ENCODE assay signal across 1 cellular context in the genomic region with DNA sequence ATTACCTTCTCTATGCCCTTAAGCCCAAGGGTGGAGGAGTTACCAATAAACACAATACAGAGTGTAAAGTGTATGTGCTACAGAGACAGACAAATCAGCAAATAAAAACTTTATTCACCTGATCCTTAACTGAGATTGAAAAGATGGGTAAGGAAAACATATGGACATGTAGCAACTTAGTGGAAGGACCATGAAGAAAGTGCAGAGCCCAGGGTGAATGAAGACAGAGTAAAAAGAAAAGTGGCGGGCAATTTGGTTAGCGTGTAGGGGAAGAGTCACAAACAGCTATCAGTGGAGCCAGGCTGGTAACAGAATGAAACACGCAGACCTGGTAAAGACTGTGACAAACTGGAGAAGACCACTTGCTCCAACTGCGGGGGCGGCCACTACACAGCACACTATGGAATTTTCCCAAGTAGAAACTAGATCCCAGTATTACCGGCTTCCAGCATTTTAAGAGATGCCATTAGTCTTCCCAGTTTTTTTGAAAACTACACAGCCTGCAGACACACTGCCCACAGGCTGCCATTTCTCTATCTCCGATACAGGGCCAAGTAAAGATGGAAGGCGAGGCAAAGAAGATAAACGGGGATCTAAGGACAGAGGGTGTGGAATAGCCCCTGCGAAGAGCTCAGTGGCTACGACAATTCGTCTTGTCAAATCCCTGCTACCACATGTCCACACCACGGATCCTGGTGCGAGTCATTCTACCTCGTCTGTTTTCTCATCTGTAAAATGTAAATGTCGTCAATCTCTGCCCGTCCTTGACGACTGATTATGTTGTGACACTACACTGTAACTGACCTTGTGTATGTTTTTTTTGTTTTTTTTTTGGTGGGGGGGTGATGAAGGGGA.
TF ChIP-seq lines count a peak whose summit lies in the region.

No MANE protein-coding gene starts in this region.

TF ChIP-seq in H1, 55 proteins besides CTCF, POLR2A, EP300 and RAD21 (continued from another document):
- TF ChIP-seq RNF2 (IDR thresholded peaks at IDR 0.05; ENCODE audit: borderline replicate concordance, low read depth, low read length, missing control alignments, poor library complexity, severe bottlenecking) = no peak
- TF ChIP-seq CHD1 (IDR thresholded peaks at IDR 0.05; ENCODE audit: low read depth, low read length) = no peak
- no peak for TF ChIP-seq POU5F1 (IDR thresholded peaks at IDR 0.05; ENCODE audit: low read depth, low read length)
- TF ChIP-seq HDAC2 (IDR thresholded peaks at IDR 0.05; ENCODE audit: borderline replicate concordance in 1 of 2, low read depth in 2 of 2, low read length in 2 of 2) = no peak
- no peak for TF ChIP-seq SUZ12 (IDR thresholded peaks at IDR 0.05; ENCODE audit: low read length)
TF ChIP-seq in H1: peak in this region for 2.
